ENCODE assay signal across 33 cellular contexts in genomic region chr1:49104575-49104974, GRCh38.
DNase-seq lines count a peak whose midpoint lies in the region; ATAC-seq and TF ChIP-seq lines count a peak whose summit lies in the region.
"Had no signal": no experiment of that assay in that cellular context is flagged by ENCODE, and none has a peak within 500 bp of the region (broad histone marks: within the 10 kb centered on the region; RNA-seq: fewer than 3 reads in every experiment).

No MANE protein-coding gene starts in this region.

- H3K27ac ChIP-seq in neural progenitor cell, result no peak overlapping the region
- H3K27ac ChIP-seq: adrenal gland; BLaER1 treated with 17β-estradiol and CSF1 and Interleukin-3, amounts not matched to agents 10 nM and 100 nM; coronary artery; epithelial cell of prostate; left ventricle myocardium inferior; sigmoid colon; transverse colon had no signal

- no peaks in the 10 kb centered on the region for H3K4me1 ChIP-seq in neural progenitor cell
- H3K4me1 ChIP-seq: adrenal gland, left ventricle myocardium inferior, sigmoid colon, transverse colon had no signal

- H3K4me3 Mint-ChIP-seq in Calu3 (ENCODE audit: low read depth, unreplicated experiment), result no peak overlapping the region
- no peak overlapping the region for H3K4me3 Mint-ChIP-seq in neural progenitor cell
- H3K4me3 Mint-ChIP-seq: activated CD4-positive, alpha-beta T cell treated with anti-CD3 and anti-CD28 coated beads for 36 hours; activated CD8-positive, alpha-beta T cell treated with anti-CD3 and anti-CD28 coated beads for 36 hours; activated naive CD4-positive, alpha-beta T cell treated with anti-CD3 and anti-CD28 coated beads for 36 hours; activated T-helper 1 cell treated with anti-CD3 and anti-CD28 coated beads, Interleukin-12 subunit alpha, Interleukin-12 subunit beta, Interleukin-2, Interleukin-4 antibody, amounts not matched to agents 30 ng/mL and 10 ng/mL and 1 ng/mL, durations not matched to agents 14 hours and 24 hours and 36 hours; T-helper 2 cell treated with Interferon-gamma antibody and Interleukin-4, amounts not matched to agents 5 μg/mL and 100 μg/mL, for 36 hours had no signal

- no peak overlapping the region for H3K9ac ChIP-seq in neural progenitor cell
- H3K9ac ChIP-seq: BLaER1 treated with 17β-estradiol and CSF1 and Interleukin-3, amounts not matched to agents 10 nM and 100 nM had no signal

- H3K9me3 Mint-ChIP-seq in Calu3 (ENCODE audit: low read depth, unreplicated experiment) (peaks cover 11% of the 10 kb centered on the region), neural progenitor cell (no peaks in the 10 kb centered on the region)
- H3K9me3 Mint-ChIP-seq: activated CD8-positive, alpha-beta T cell treated with anti-CD3 and anti-CD28 coated beads for 36 hours; activated naive CD4-positive, alpha-beta T cell treated with anti-CD3 and anti-CD28 coated beads for 36 hours; activated T-helper 1 cell treated with anti-CD3 and anti-CD28 coated beads, Interleukin-12 subunit alpha, Interleukin-12 subunit beta, Interleukin-2, Interleukin-4 antibody, amounts not matched to agents 30 ng/mL and 10 ng/mL and 1 ng/mL, durations not matched to agents 14 hours and 24 hours and 36 hours; T-helper 2 cell treated with Interferon-gamma antibody and Interleukin-4, amounts not matched to agents 5 μg/mL and 100 μg/mL, for 36 hours had no signal

- peak; percentile 24 for DNase-seq in Calu3
- peak; percentile 33 to 46 for DNase-seq in NCI-H526 (lab: John Stamatoyannopoulos, UW)
- peak; percentile 8 for DNase-seq in amniotic epithelial cell (ENCODE audit: low read depth)
- DNase-seq in pons (ENCODE audit: low spot score), result peak; percentile 5
- DNase-seq in EL, result no peak
- no peak for DNase-seq in neural progenitor cell (ENCODE audit: low spot score)
- no peak for DNase-seq in stimulated activated CD8-positive, alpha-beta memory T cell treated with anti-CD3 and anti-CD28 coated beads, Interleukin-4, amount 100 ng/mL, for 48 hours
- DNase-seq: activated CD4-positive, alpha-beta T cell treated with anti-CD3 and anti-CD28 coated beads for 36 hours; activated CD8-positive, alpha-beta memory T cell treated with anti-CD3 and anti-CD28 coated beads, Interleukin-2, amount 50 U/mL, for 48 hours; activated CD8-positive, alpha-beta T cell treated with anti-CD3 and anti-CD28 coated beads for 36 hours; activated naive CD4-positive, alpha-beta T cell treated with anti-CD3 and anti-CD28 coated beads for 36 hours; adrenal gland; DND-41; effector memory CD4-positive, alpha-beta T cell; glutamatergic neuron; IMR-90; islet precursor cell; left ventricle myocardium inferior; mesenchymal stem cell; NCI-H1694; NK-92 treated with Interleukin-12 subunit alpha and Interleukin-12 subunit beta, amount 100 ng/mL, for 24 hours; posterior cingulate gyrus; Right ventricle myocardium superior; sigmoid colon; stimulated activated CD4-positive, alpha-beta T cell treated with anti-CD3 and anti-CD28 coated beads, Interleukin-4, amount 100 ng/mL, for 1 hour; transverse colon had no signal

- CTCF ChIA-PET in Calu3 (lab: Charles Lee), result interaction anchor here (0.6 to 1.8 kb wide), 4 partner anchors 9 to 976 kb away, joined by 3 to 5 read pairs (median 4); no protein-coding TSS in a partner anchor

- BruUV-seq in Calu3 (replicated peaks; lab: Mats Ljungman, UMichigan), result no TSS peak

- H3K36me3 Mint-ChIP-seq in Calu3 (ENCODE audit: insufficient read depth, unreplicated experiment) (no peaks in the 10 kb centered on the region), neural progenitor cell (no peaks in the 10 kb centered on the region)

- no peak overlapping the region for H3K4me3 ChIP-seq in neural progenitor cell
- H3K4me3 ChIP-seq: adrenal gland; BLaER1 treated with 17β-estradiol and CSF1 and Interleukin-3, amounts not matched to agents 10 nM and 100 nM; coronary artery; left ventricle myocardium inferior; sigmoid colon; transverse colon had no signal

- H3K27ac Mint-ChIP-seq in Calu3 (ENCODE audit: unreplicated experiment), result no peak overlapping the region
- no peak overlapping the region for H3K27ac Mint-ChIP-seq in neural progenitor cell
- H3K27ac Mint-ChIP-seq: activated CD4-positive, alpha-beta T cell treated with anti-CD3 and anti-CD28 coated beads for 36 hours; activated CD8-positive, alpha-beta T cell treated with anti-CD3 and anti-CD28 coated beads for 36 hours; activated naive CD4-positive, alpha-beta T cell treated with anti-CD3 and anti-CD28 coated beads for 36 hours; activated T-helper 1 cell treated with anti-CD3 and anti-CD28 coated beads, Interleukin-12 subunit alpha, Interleukin-12 subunit beta, Interleukin-2, Interleukin-4 antibody, amounts not matched to agents 30 ng/mL and 10 ng/mL and 1 ng/mL, durations not matched to agents 14 hours and 24 hours and 36 hours; T-helper 2 cell treated with Interferon-gamma antibody and Interleukin-4, amounts not matched to agents 5 μg/mL and 100 μg/mL, for 36 hours had no signal

- no peak overlapping the region for H2AFZ ChIP-seq in neural progenitor cell (replicated peaks)

- H3K27me3 Mint-ChIP-seq in Calu3 (ENCODE audit: unreplicated experiment) (no peaks in the 10 kb centered on the region), neural progenitor cell (ENCODE audit: insufficient read depth, low read depth) (peaks cover 3% of the 10 kb centered on the region)
- H3K27me3 Mint-ChIP-seq: activated CD8-positive, alpha-beta T cell treated with anti-CD3 and anti-CD28 coated beads for 36 hours had no signal

- H3K4me1 Mint-ChIP-seq in Calu3 (ENCODE audit: low read depth, unreplicated experiment) (peaks cover 58% of the 10 kb centered on the region), neural progenitor cell (no peaks in the 10 kb centered on the region)
- H3K4me1 Mint-ChIP-seq: activated CD4-positive, alpha-beta T cell treated with anti-CD3 and anti-CD28 coated beads for 36 hours had no signal

- no peaks in the 10 kb centered on the region for H3F3A ChIP-seq in neural progenitor cell (ENCODE audit: low read depth)

- peaks cover 8% of the 10 kb centered on the region for H3K9me3 ChIP-seq in neural progenitor cell (ENCODE audit: low read depth)
- H3K9me3 ChIP-seq: adrenal gland; BLaER1 treated with 17β-estradiol and CSF1 and Interleukin-3, amounts not matched to agents 10 nM and 100 nM; left ventricle myocardium inferior; sigmoid colon; transverse colon had no signal

- no peak for ATAC-seq in GM21825 (IDR thresholded peaks at IDR 0.05; ENCODE audit: unreplicated experiment)
- ATAC-seq: activated CD4-positive, alpha-beta T cell treated with anti-CD3 and anti-CD28 coated beads for 36 hours; activated CD8-positive, alpha-beta T cell treated with anti-CD3 and anti-CD28 coated beads for 36 hours; Panc1 had no signal

- H3K79me2 ChIP-seq in neural progenitor cell (ENCODE audit: low read depth), result no peaks in the 10 kb centered on the region

- H3K36me3 ChIP-seq in neural progenitor cell, result no peaks in the 10 kb centered on the region
- H3K36me3 ChIP-seq: adrenal gland; BLaER1 treated with 17β-estradiol and CSF1 and Interleukin-3, amounts not matched to agents 10 nM and 100 nM; left ventricle myocardium inferior; sigmoid colon; transverse colon had no signal

- TF ChIP-seq CTCF in Calu3 (IDR thresholded peaks at IDR 0.05; ENCODE audit: unreplicated experiment), result no peak
- TF ChIP-seq CTCF in neural progenitor cell (IDR thresholded peaks at IDR 0.05), result no peak

- intact Hi-C loops in Calu3 (cut with micrococcal nuclease; ENCODE audit: unreplicated experiment), result loop anchor here (2.0 to 5.0 kb wide), 6 partner anchors 172 to 976 kb away; no protein-coding TSS in a partner anchor

- no peaks in the 10 kb centered on the region for H3K27me3 ChIP-seq in neural progenitor cell
- H3K27me3 ChIP-seq: adrenal gland; BLaER1 treated with 17β-estradiol and CSF1 and Interleukin-3, amounts not matched to agents 10 nM and 100 nM; sigmoid colon; transverse colon had no signal

- no peaks in the 10 kb centered on the region for H4K20me1 ChIP-seq in neural progenitor cell (ENCODE audit: low read depth)
- H4K20me1 ChIP-seq: BLaER1 treated with 17β-estradiol and CSF1 and Interleukin-3, amounts not matched to agents 10 nM and 100 nM had no signal

- H3K4me2 ChIP-seq in neural progenitor cell, result no peak overlapping the region
- H3K4me2 ChIP-seq: BLaER1 treated with 17β-estradiol and CSF1 and Interleukin-3, amounts not matched to agents 10 nM and 100 nM had no signal

Comparison
In these comparisons a context has a peak if more than half of its experiments do, and no peak if none do; other contexts are left out.
1. DNase-seq: peak in Calu3 (single experiment), NCI-H526 (2 of 2), amniotic epithelial cell (single experiment) and pons (single experiment); none in EL (single experiment), neural progenitor cell (single experiment) and stimulated activated CD8-positive, alpha-beta memory T cell treated with anti-CD3 and anti-CD28 coated beads, Interleukin-4, amount 100 ng/mL, for 48 hours (single experiment).